ENCODE assay signal across 29 cellular contexts in the genomic region with DNA sequence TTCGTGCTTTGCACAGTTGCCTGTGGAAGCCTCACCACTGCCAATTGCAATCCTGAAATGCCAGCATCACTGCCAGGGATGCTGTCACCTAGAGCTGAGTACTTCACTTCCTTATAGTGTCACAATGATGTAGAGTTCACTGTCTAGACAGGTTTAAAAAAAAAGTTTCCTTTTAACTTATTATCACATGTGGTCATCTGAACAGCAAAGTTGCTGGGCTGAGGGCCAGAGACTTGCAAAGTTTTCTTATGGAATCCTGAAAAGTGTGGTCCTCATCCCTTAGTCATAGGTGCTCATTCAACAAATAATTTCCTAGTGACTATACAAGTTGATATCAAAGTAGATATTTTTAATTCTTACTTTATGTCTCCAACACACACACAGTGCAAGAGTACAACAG. TPM values are rescaled to one million over a fixed set of nuclear protein-coding genes. Genes with fewer than 3 reads are reported as not detected.
DNase-seq lines count a peak whose midpoint lies in the region; ATAC-seq, FAIRE-seq and TF ChIP-seq lines count a peak whose summit lies in the region.
"Had no signal": no experiment of that assay in that cellular context is flagged by ENCODE, and none has a peak within 500 bp of the region (broad histone marks: within the 10 kb centered on the region; RNA-seq: fewer than 3 reads in every experiment).

No MANE protein-coding gene starts in this region.

- H3K9me3 ChIP-seq in mammary epithelial cell (replicated peaks; ENCODE audit: insufficient read depth, low read length) (no peaks in the 10 kb centered on the region), transverse colon (no peaks in the 10 kb centered on the region)
- H3K9me3 ChIP-seq: heart left ventricle, Peyer's patch had no signal

- H4K20me1 ChIP-seq in mammary epithelial cell (ENCODE audit: insufficient read depth, low read length), result no peaks in the 10 kb centered on the region

- H3K4me2 ChIP-seq in mammary epithelial cell (ENCODE audit: insufficient read depth, low read depth, low read length), result no peak overlapping the region

- dilution Hi-C loops in mammary epithelial cell (cut with HindIII; ENCODE audit: low sequenced_read_pairs), result no loop called here

- DNase-seq in H54 (ENCODE audit: insufficient read length, low spot score) (peak; percentile 1), RCC 7860 (ENCODE audit: low spot score) (peak; percentile 67), mammary epithelial cell (peak; percentile 0), renal cortical epithelial cell (ENCODE audit: low read depth) (peak; percentile 32), transverse colon (no peak)
- DNase-seq in activated T-cell treated with anti-CD3 and anti-CD28 coated beads, Interleukin-2, amount 50 U/mL, for 1 hour, result no peak
- no peak for DNase-seq in activated CD4-positive, CD25-positive, alpha-beta regulatory T cell treated with anti-CD3 and anti-CD28 coated beads, Interleukin-2, amount 50 U/mL, for 72 hours
- DNase-seq: activated CD4-positive, alpha-beta T cell treated with anti-CD3 and anti-CD28 coated beads for 36 hours; activated CD8-positive, alpha-beta memory T cell treated with anti-CD3 and anti-CD28 coated beads for 24 hours; activated effector memory CD4-positive, alpha-beta T cell treated with anti-CD3 and anti-CD28 coated beads, Interleukin-2, amount 50 U/mL, for 16 hours; activated naive CD8-positive, alpha-beta T cell treated with anti-CD3 and anti-CD28 coated beads, Interleukin-2, amount 10 ng/mL, durations not matched to agents 7 days and 5 days; C1 segment of cervical spinal cord; COR-L47; DMS79 treated with DMSO at 0.1 percent for 48 hours; effector CD4-positive, alpha-beta T cell; H7; heart left ventricle; NCI-H1105; NCI-H2029; NCI-H526 treated with DMSO at 0.1 percent for 48 hours; Peyer's patch; posterior cingulate gyrus; stimulated activated CD4-positive, alpha-beta T cell treated with anti-CD3 and anti-CD28 coated beads, Interleukin-4, amount 100 ng/mL, for 4 hours; stimulated activated naive B cell treated with anti-CD40 and anti-IgM and Interleukin-4, amounts not matched to agents 10 μg/mL and 1 μg/mL and 100 μg/mL, for 72 hours; T-helper 2 cell had no signal

- no peak for ATAC-seq in GM21515 (IDR thresholded peaks at IDR 0.05; ENCODE audit: unreplicated experiment)
- ATAC-seq: activated CD4-positive, alpha-beta T cell treated with anti-CD3 and anti-CD28 coated beads for 36 hours; heart left ventricle; sciatic nerve; stimulated activated naive B cell treated with anti-CD40 and anti-IgM and Interleukin-4, amounts not matched to agents 10 μg/mL and 1 μg/mL and 100 μg/mL, for 72 hours had no signal

- TF ChIP-seq EP300 in transverse colon (IDR thresholded peaks at IDR 0.05; ENCODE audit: low read depth), result no peak

- no peaks in the 10 kb centered on the region for H3K4me1 ChIP-seq in mammary epithelial cell (ENCODE audit: insufficient read depth, low read length)
- no peaks in the 10 kb centered on the region for H3K4me1 ChIP-seq in transverse colon
- H3K4me1 ChIP-seq: heart left ventricle, Peyer's patch had no signal

- no peak for TF ChIP-seq POLR2A in H54 (IDR thresholded peaks at IDR 0.05; ENCODE audit: low read depth, low read length)
- no peak for TF ChIP-seq POLR2A in transverse colon (IDR thresholded peaks at IDR 0.05)

- H3K27me3 ChIP-seq in mammary epithelial cell (ENCODE audit: insufficient read depth, low read length), result peaks cover 3% of the 10 kb centered on the region
- H3K27me3 ChIP-seq in transverse colon, result no peaks in the 10 kb centered on the region
- H3K27me3 ChIP-seq: heart left ventricle, Peyer's patch had no signal

- BruUV-seq in mammary epithelial cell (replicated peaks; lab: Mats Ljungman, UMichigan), result no TSS peak

- in situ Hi-C loops in mammary epithelial cell (cut with MboI; ENCODE audit: low sequenced_read_pairs in 2 of 2), result no loop called here
- in situ Hi-C loops in transverse colon (cut with MboI; ENCODE audit: low pct_ligation_motif_present in 1 of 4, low pct_unique_long_range_greater_than_20kb in 1 of 4, low sequenced_read_pairs in 3 of 4), result no loop called here

- H3K9ac ChIP-seq in mammary epithelial cell (ENCODE audit: insufficient read depth, low read length), result no peak overlapping the region

- 0% methylated on average over 1 of the region's 1 CpG for WGBS in mammary epithelial cell (ENCODE audit: low coverage, missing lambda C conversion rate)
- 56 to 61% methylated on average over 1 of the region's 1 CpG for WGBS in transverse colon (ENCODE audit: low coverage in 1 of 2), 2 donors

- TF ChIP-seq CTCF in mammary epithelial cell (conservative IDR thresholded peaks at IDR 0.05 in 1 of 2, IDR thresholded peaks at IDR 0.05 in 1 of 2; ENCODE audit: extremely low read depth in 1 of 2, insufficient read depth in 1 of 2, low read depth in 1 of 2, low read length in 2 of 2) (no peak), transverse colon (IDR thresholded peaks at IDR 0.05) (no peak)

- no peaks in the 10 kb centered on the region for H3K79me2 ChIP-seq in mammary epithelial cell (ENCODE audit: insufficient read depth, low read length)

- no peak for FAIRE-seq in H54 (lab: Jason Lieb, UNC)
- peak; percentile 51 for FAIRE-seq in RCC 7860 (lab: Jason Lieb, UNC)

- CTCF ChIA-PET in mammary epithelial cell (lab: Charles Lee; ENCODE audit: low non-redundant PET), result no interaction called here

- intact Hi-C loops in mammary epithelial cell (cut with micrococcal nuclease) (no loop called here), transverse colon (cut with DNase I; ENCODE audit: low total_unique reads) (no loop called here)

- H3K27ac ChIP-seq in mammary epithelial cell (ENCODE audit: insufficient read depth, low read depth, low read length), result no peak overlapping the region
- H3K27ac ChIP-seq in transverse colon, result no peak overlapping the region
- H3K27ac ChIP-seq: epithelial cell of prostate, heart left ventricle, Peyer's patch had no signal

- no peaks in the 10 kb centered on the region for H3K36me3 ChIP-seq in mammary epithelial cell (ENCODE audit: insufficient read depth, low read length)
- H3K36me3 ChIP-seq in transverse colon, result no peaks in the 10 kb centered on the region
- H3K36me3 ChIP-seq: heart left ventricle, Peyer's patch had no signal

- no peak overlapping the region for H2AFZ ChIP-seq in mammary epithelial cell (ENCODE audit: low read depth, low read length)

- H3K4me3 ChIP-seq in mammary epithelial cell (replicated peaks in 1 of 3; ENCODE audit: insufficient read depth in 1 of 3, low read depth in 2 of 3, low read length in 3 of 3) (no peak overlapping the region), transverse colon (no peak overlapping the region)
- H3K4me3 ChIP-seq: heart left ventricle, Peyer's patch had no signal

RNA-seq across cellular contexts. Expression of gene TRAM1L1, which starts 21.1 kb away (rescaled TPM):
- total RNA-seq in mammary epithelial cell (1 to 10 TPM; 1.1 to 2.8 TPM), renal cortical epithelial cell (3.6 and 5.2 TPM in 2 replicates), transverse colon (under 1 TPM in 2 of 4 donors, not detected in 2; 0.27 to 0.48 TPM)
- polyA plus RNA-seq in mammary epithelial cell, result 0.88 TPM
- polyA minus RNA-seq in mammary epithelial cell, result not detected
- total RNA-seq: activated CD4-positive, alpha-beta T cell treated with anti-CD3 and anti-CD28 coated beads for 36 hours; activated naive CD8-positive, alpha-beta T cell treated with anti-CD3 and anti-CD28 coated beads, Interleukin-2, amount 10 ng/mL, durations not matched to agents 7 days and 5 days had no signal
- polyA plus RNA-seq: IgD-negative memory B cell had no signal

Comparison
In these comparisons a context has a peak if more than half of its experiments do, and no peak if none do; other contexts are left out.
1. DNase-seq: peak in H54 (single experiment), RCC 7860 (single experiment), mammary epithelial cell (single experiment) and renal cortical epithelial cell (single experiment); none in activated T-cell treated with anti-CD3 and anti-CD28 coated beads, Interleukin-2, amount 50 U/mL, for 1 hour (single experiment), transverse colon (single experiment) and activated CD4-positive, CD25-positive, alpha-beta regulatory T cell treated with anti-CD3 and anti-CD28 coated beads, Interleukin-2, amount 50 U/mL, for 72 hours (single experiment).